15 cellular contexts compared by ENCODE assay signal in the genomic region with DNA sequence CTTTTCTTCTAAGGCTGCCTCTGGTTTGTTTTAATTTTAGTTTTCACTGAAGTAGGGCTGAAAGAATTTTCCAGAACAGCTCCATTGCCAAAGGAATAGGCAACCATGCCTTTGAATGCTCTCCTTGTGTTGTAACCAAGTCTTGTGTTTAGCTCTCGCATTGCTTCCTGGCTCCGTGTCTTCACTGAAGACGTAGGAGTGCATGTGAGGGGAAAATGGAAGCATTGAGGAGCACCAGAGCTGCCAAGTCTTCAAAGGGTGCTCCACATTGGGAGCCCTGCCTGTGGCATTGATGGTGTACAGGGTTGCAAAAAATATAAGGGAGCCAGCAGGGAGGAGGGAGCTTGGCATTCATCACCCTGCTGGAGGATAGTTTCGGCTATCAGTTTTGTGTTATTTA.
A peak's percentile ranks its signal among the peaks of the same experiment; 100 is the strongest.
DNase-seq lines count a peak whose midpoint lies in the region; TF ChIP-seq lines count a peak whose summit lies in the region.
"Had no signal": no experiment of that assay in that cellular context is flagged by ENCODE, and none has a peak within 500 bp of the region (broad histone marks: within the 10 kb centered on the region; RNA-seq: fewer than 3 reads in every experiment).

No MANE protein-coding gene starts in this region.

- peaks cover 4 to 40% (median 39%) of the 10 kb centered on the region in 5 donors for H3K4me1 ChIP-seq in subcutaneous abdominal adipose tissue (ENCODE audit: control insufficient read depth in 5 of 5, insufficient read depth in 5 of 5, low read length in 5 of 5)
- H3K4me1 ChIP-seq: Caco-2 had no signal

- no peaks in the 10 kb centered on the region for H3K9me3 ChIP-seq in subcutaneous abdominal adipose tissue (ENCODE audit: control insufficient read depth in 5 of 5, low read length in 5 of 5)
- H3K9me3 ChIP-seq: Caco-2 had no signal

- no peak overlapping the region for H3K27ac Mint-ChIP-seq in mesothelial cell of epicardium
- H3K27ac Mint-ChIP-seq in activated naive CD4-positive, alpha-beta T cell treated with anti-CD3 and anti-CD28 coated beads, Interleukin-2, amount 10 ng/mL, durations not matched to agents 7 days and 5 days = no peak overlapping the region

- no peaks in the 10 kb centered on the region for H3K27me3 Mint-ChIP-seq in mesothelial cell of epicardium (ENCODE audit: low read depth)
- H3K27me3 Mint-ChIP-seq in activated naive CD4-positive, alpha-beta T cell treated with anti-CD3 and anti-CD28 coated beads, Interleukin-2, amount 10 ng/mL, durations not matched to agents 7 days and 5 days = no peaks in the 10 kb centered on the region

- no peak for TF ChIP-seq CTCF in mesothelial cell of epicardium (IDR thresholded peaks at IDR 0.05; ENCODE audit: unreplicated experiment)

- no peaks in the 10 kb centered on the region for H3K9me3 Mint-ChIP-seq in mesothelial cell of epicardium
- no peaks in the 10 kb centered on the region for H3K9me3 Mint-ChIP-seq in activated naive CD4-positive, alpha-beta T cell treated with anti-CD3 and anti-CD28 coated beads, Interleukin-2, amount 10 ng/mL, durations not matched to agents 7 days and 5 days

- H3K4me3 Mint-ChIP-seq in mesothelial cell of epicardium = no peak overlapping the region
- no peak overlapping the region for H3K4me3 Mint-ChIP-seq in activated naive CD4-positive, alpha-beta T cell treated with anti-CD3 and anti-CD28 coated beads, Interleukin-2, amount 10 ng/mL, durations not matched to agents 7 days and 5 days

- H3K36me3 Mint-ChIP-seq in mesothelial cell of epicardium = peaks cover 5% of the 10 kb centered on the region
- no peaks in the 10 kb centered on the region for H3K36me3 Mint-ChIP-seq in activated naive CD4-positive, alpha-beta T cell treated with anti-CD3 and anti-CD28 coated beads, Interleukin-2, amount 10 ng/mL, durations not matched to agents 7 days and 5 days

- CTCF ChIA-PET in activated naive CD4-positive, alpha-beta T cell treated with anti-CD3 and anti-CD28 coated beads, Interleukin-2, amount 10 ng/mL, durations not matched to agents 7 days and 5 days (lab: Charles Lee) = no interaction called here

- peak overlapping the region; percentile 58 for H3K27ac ChIP-seq in cingulate gyrus (ENCODE audit: low read depth, low read length)
- peak overlapping the region; percentile 78 for H3K27ac ChIP-seq in subcutaneous abdominal adipose tissue (ENCODE audit: low read depth, low read length)
- H3K27ac ChIP-seq: PC-9 had no signal

- no peak overlapping the region for H3K9ac ChIP-seq in subcutaneous abdominal adipose tissue (ENCODE audit: low read length in 5 of 5)

- no peaks in the 10 kb centered on the region for H3K27me3 ChIP-seq in subcutaneous abdominal adipose tissue (ENCODE audit: control insufficient read depth in 5 of 5, insufficient read depth in 4 of 5, low read length in 5 of 5)

- H3K36me3 ChIP-seq in subcutaneous abdominal adipose tissue (ENCODE audit: control insufficient read depth in 5 of 5, insufficient read depth in 5 of 5, low read length in 5 of 5) = peaks cover 0 to 4% (median 2%) of the 10 kb centered on the region in 5 donors

- no peak overlapping the region for H3K4me3 ChIP-seq in subcutaneous abdominal adipose tissue (ENCODE audit: low read depth in 1 of 5, low read length in 5 of 5)
- H3K4me3 ChIP-seq: PC-9 had no signal

- peaks cover 28% of the 10 kb centered on the region for H3K4me1 Mint-ChIP-seq in mesothelial cell of epicardium
- H3K4me1 Mint-ChIP-seq in activated naive CD4-positive, alpha-beta T cell treated with anti-CD3 and anti-CD28 coated beads, Interleukin-2, amount 10 ng/mL, durations not matched to agents 7 days and 5 days = peaks cover 12% of the 10 kb centered on the region

- DNase-seq in Ammon's horn (ENCODE audit: low spot score) (peak; percentile 64), midbrain (lab: John Stamatoyannopoulos, UW) (peak; percentile 67), mesothelial cell of epicardium (ENCODE audit: low spot score in 2 of 2, unreplicated experiment in 2 of 2) (no peak), UCSD-AML1 (lab: John Stamatoyannopoulos, UW; ENCODE audit: unreplicated experiment) (no peak)
- DNase-seq in activated naive CD4-positive, alpha-beta T cell treated with anti-CD3 and anti-CD28 coated beads, Interleukin-2, amount 10 ng/mL, durations not matched to agents 7 days and 5 days = no peak
- DNase-seq: Caco-2, H7, MM.1S, NCI-H187 treated with DMSO at 0.1 percent for 48 hours, NCI-H2171, NCI-H446 treated with DMSO at 0.1 percent for 48 hours, NCI-H748 treated with DMSO at 0.1 percent for 48 hours, PC-9 had no signal

Comparison
In these comparisons a context has a peak if more than half of its experiments do, and no peak if none do; other contexts are left out.
1. DNase-seq: peak in Ammon's horn (single experiment) and midbrain (single experiment); none in mesothelial cell of epicardium (0 of 2), UCSD-AML1 (single experiment) and activated naive CD4-positive, alpha-beta T cell treated with anti-CD3 and anti-CD28 coated beads, Interleukin-2, amount 10 ng/mL, durations not matched to agents 7 days and 5 days (single experiment).